28 cellular contexts compared by ENCODE assay signal in the genomic region with DNA sequence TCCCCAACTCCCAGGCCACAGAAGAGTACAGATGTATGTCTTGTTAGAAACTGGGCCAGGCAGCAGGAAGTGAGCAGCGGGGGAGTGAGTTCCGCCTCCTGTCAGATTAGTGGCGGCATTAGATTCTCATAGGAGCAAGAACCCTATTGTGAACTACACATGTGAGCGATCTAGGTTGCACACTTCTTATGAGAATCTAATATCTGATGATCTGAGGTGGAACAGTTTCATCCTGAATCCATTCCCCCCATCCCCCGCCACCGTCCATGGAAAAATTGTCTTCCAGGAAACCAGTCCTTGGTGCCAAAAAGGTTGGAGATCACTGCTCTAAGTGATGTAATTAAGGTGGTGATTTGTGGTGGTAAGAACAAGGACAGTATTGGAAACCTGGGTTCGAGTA.
"Had no signal": no experiment of that assay in that cellular context is flagged by ENCODE, and none has a peak within 500 bp of the region (broad histone marks: within the 10 kb centered on the region; RNA-seq: fewer than 3 reads in every experiment).

No MANE protein-coding gene starts in this region.

- H3K9me3 ChIP-seq: suprapubic skin, testis, thoracic aorta, thyroid gland, tibial nerve, transverse colon, upper lobe of right lung had no signal

- H3K4me1 ChIP-seq: stomach, suprapubic skin, testis, thyroid gland, tibial artery, tibial nerve, transverse colon, upper lobe of left lung, upper lobe of right lung, uterus, vagina had no signal

- DNase-seq: stimulated activated CD4-positive, alpha-beta T cell treated with anti-CD3 and anti-CD28 coated beads, Interleukin-2, amount 100 ng/mL, for 48 hours; stimulated activated CD4-positive, alpha-beta T cell treated with anti-CD3 and anti-CD28 coated beads, Interleukin-4, amount 100 ng/mL, for 1 hour; stimulated activated CD4-positive, alpha-beta T cell treated with anti-CD3 and anti-CD28 coated beads, Interleukin-4, amount 100 ng/mL, for 24 hours; stimulated activated CD4-positive, alpha-beta T cell treated with anti-CD3 and anti-CD28 coated beads, Interleukin-4, amount 100 ng/mL, for 4 hours; stimulated activated CD8-positive, alpha-beta memory T cell treated with anti-CD3 and anti-CD28 coated beads, Interleukin-4, amount 100 ng/mL, for 48 hours; stimulated activated naive B cell treated with anti-CD40 and anti-IgM and Interleukin-4, amounts not matched to agents 10 μg/mL and 1 μg/mL and 100 μg/mL, for 72 hours; stimulated activated naive CD4-positive, alpha-beta T cell; stimulated activated naive CD4-positive, alpha-beta T cell treated with Interleukin-2 at 50 U/mL for 16 hours; stimulated activated naive CD8-positive, alpha-beta T cell treated with anti-CD3 and anti-CD28 coated beads, Interleukin-15, amount 100 ng/mL, for 72 hours; stimulated activated naive CD8-positive, alpha-beta T cell treated with anti-CD3 and anti-CD28 coated beads, Interleukin-15, Interleukin-2, amounts not matched to agents 100 U/mL and 50 U/mL, for 24 hours; stomach; substantia nigra; testis; thyroid gland; tibial artery; transverse colon; trophoblast cell; upper lobe of left lung; upper lobe of right lung; uterus had no signal

- H3K27ac ChIP-seq: stomach, suprapubic skin, testis, thoracic aorta, thyroid gland, tibial artery, tibial nerve, transverse colon, upper lobe of left lung, upper lobe of right lung, uterus, vagina had no signal

- H3K4me3 ChIP-seq: stomach, suprapubic skin, testis, thoracic aorta, thyroid gland, tibial artery, tibial nerve, transverse colon, upper lobe of left lung, upper lobe of right lung, uterus, vagina had no signal

- H3K36me3 Mint-ChIP-seq: stimulated activated effector memory CD8-positive, alpha-beta T cell treated with anti-CD3 and anti-CD28 coated beads, Interleukin-12 subunit alpha, Interleukin-12 subunit beta, amount 100 ng/mL, for 72 hours; stimulated activated memory B cell treated with anti-CD40 and anti-IgM and Interleukin-4, amounts not matched to agents 10 μg/mL and 1 μg/mL and 100 μg/mL, for 72 hours; stimulated activated naive B cell treated with anti-CD40 and anti-IgM and Interleukin-4, amounts not matched to agents 10 μg/mL and 1 μg/mL and 100 μg/mL, for 72 hours; type B pancreatic cell had no signal

- H3K9me3 Mint-ChIP-seq: stimulated activated effector memory CD8-positive, alpha-beta T cell treated with anti-CD3 and anti-CD28 coated beads, Interleukin-12 subunit alpha, Interleukin-12 subunit beta, amount 100 ng/mL, for 72 hours; stimulated activated naive CD8-positive, alpha-beta T cell treated with anti-CD3 and anti-CD28 coated beads, Interleukin-15, amount 100 ng/mL, for 72 hours; type B pancreatic cell had no signal

- H3K27me3 ChIP-seq: stomach, suprapubic skin, testis, thyroid gland, tibial artery, tibial nerve, transverse colon, upper lobe of left lung, upper lobe of right lung, uterus, vagina had no signal

- H3K4me3 Mint-ChIP-seq: stimulated activated effector memory CD8-positive, alpha-beta T cell treated with anti-CD3 and anti-CD28 coated beads, Interleukin-12 subunit alpha, Interleukin-12 subunit beta, amount 100 ng/mL, for 72 hours; stimulated activated memory B cell treated with anti-CD40 and anti-IgM and Interleukin-4, amounts not matched to agents 10 μg/mL and 1 μg/mL and 100 μg/mL, for 72 hours; stimulated activated naive B cell treated with anti-CD40 and anti-IgM and Interleukin-4, amounts not matched to agents 10 μg/mL and 1 μg/mL and 100 μg/mL, for 72 hours; stimulated activated naive CD8-positive, alpha-beta T cell treated with anti-CD3 and anti-CD28 coated beads, Interleukin-15, amount 100 ng/mL, for 72 hours; stimulated activated naive CD8-positive, alpha-beta T cell treated with anti-CD3 and anti-CD28 coated beads, Interleukin-15, Interleukin-2, amounts not matched to agents 100 ng/mL and 50 ng/mL, for 24 hours; type B pancreatic cell had no signal

- H3K4me1 Mint-ChIP-seq: stimulated activated effector memory CD8-positive, alpha-beta T cell treated with anti-CD3 and anti-CD28 coated beads, Interleukin-12 subunit alpha, Interleukin-12 subunit beta, amount 100 ng/mL, for 72 hours; stimulated activated memory B cell treated with anti-CD40 and anti-IgM and Interleukin-4, amounts not matched to agents 10 μg/mL and 1 μg/mL and 100 μg/mL, for 72 hours; stimulated activated naive B cell treated with anti-CD40 and anti-IgM and Interleukin-4, amounts not matched to agents 10 μg/mL and 1 μg/mL and 100 μg/mL, for 72 hours; stimulated activated naive CD8-positive, alpha-beta T cell treated with anti-CD3 and anti-CD28 coated beads, Interleukin-15, amount 100 ng/mL, for 72 hours had no signal

- H3K27me3 Mint-ChIP-seq: stimulated activated memory B cell treated with anti-CD40 and anti-IgM and Interleukin-4, amounts not matched to agents 10 μg/mL and 1 μg/mL and 100 μg/mL, for 72 hours; stimulated activated naive B cell treated with anti-CD40 and anti-IgM and Interleukin-4, amounts not matched to agents 10 μg/mL and 1 μg/mL and 100 μg/mL, for 72 hours; stimulated activated naive CD8-positive, alpha-beta T cell treated with anti-CD3 and anti-CD28 coated beads, Interleukin-15, amount 100 ng/mL, for 72 hours; stimulated activated naive CD8-positive, alpha-beta T cell treated with anti-CD3 and anti-CD28 coated beads, Interleukin-15, Interleukin-2, amounts not matched to agents 100 ng/mL and 50 ng/mL, for 24 hours; type B pancreatic cell had no signal

- H3K27ac Mint-ChIP-seq: stimulated activated effector memory CD8-positive, alpha-beta T cell treated with anti-CD3 and anti-CD28 coated beads, Interleukin-12 subunit alpha, Interleukin-12 subunit beta, amount 100 ng/mL, for 72 hours; stimulated activated memory B cell treated with anti-CD40 and anti-IgM and Interleukin-4, amounts not matched to agents 10 μg/mL and 1 μg/mL and 100 μg/mL, for 72 hours; stimulated activated naive B cell treated with anti-CD40 and anti-IgM and Interleukin-4, amounts not matched to agents 10 μg/mL and 1 μg/mL and 100 μg/mL, for 72 hours; stimulated activated naive CD8-positive, alpha-beta T cell treated with anti-CD3 and anti-CD28 coated beads, Interleukin-15, amount 100 ng/mL, for 72 hours; stimulated activated naive CD8-positive, alpha-beta T cell treated with anti-CD3 and anti-CD28 coated beads, Interleukin-15, Interleukin-2, amounts not matched to agents 100 ng/mL and 50 ng/mL, for 24 hours; type B pancreatic cell had no signal
